ENCODE assay signal across 14 cellular contexts in the genomic region with DNA sequence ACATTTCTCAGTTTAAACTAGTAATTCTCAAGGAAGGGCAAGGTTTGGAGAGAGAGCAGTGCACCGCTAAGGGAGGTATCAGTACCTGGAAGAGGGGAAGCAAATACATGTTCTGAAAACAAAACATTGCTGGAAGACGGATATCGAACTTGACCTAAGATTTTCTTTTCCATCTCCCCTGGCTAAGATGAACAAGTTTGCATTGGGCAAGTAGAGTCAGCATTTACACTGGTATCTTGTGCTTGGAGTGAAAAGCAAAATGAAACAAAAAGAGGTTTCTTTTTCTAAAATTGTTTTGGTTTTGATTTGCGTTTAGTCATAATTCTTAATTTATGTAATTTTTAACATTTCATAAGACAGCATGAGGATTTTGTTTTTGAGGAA.
DNase-seq lines count a peak whose midpoint lies in the region; ATAC-seq and TF ChIP-seq lines count a peak whose summit lies in the region.
"Had no signal": no experiment of that assay in that cellular context is flagged by ENCODE, and none has a peak within 500 bp of the region (broad histone marks: within the 10 kb centered on the region; RNA-seq: fewer than 3 reads in every experiment).

No MANE protein-coding gene starts in this region.

- no peak for TF ChIP-seq CTCF in GM12865 (IDR thresholded peaks at IDR 0.05; ENCODE audit: insufficient read depth, low read depth, low read length, missing control alignments)

- H3K36me3 Mint-ChIP-seq in stimulated activated effector memory CD8-positive, alpha-beta T cell treated with anti-CD3 and anti-CD28 coated beads, Interleukin-12 subunit alpha, Interleukin-12 subunit beta, amount 100 ng/mL, for 72 hours, result no peaks in the 10 kb centered on the region
- H3K36me3 Mint-ChIP-seq: CD4-positive, alpha-beta memory T cell had no signal

- DNase-seq in GM12865 (ENCODE audit: low read depth) (no peak), activated T-cell treated with anti-CD3 and anti-CD28 coated beads for 4 hours (no peak), T-helper 9 cell (no peak), GM03348 (ENCODE audit: low spot score) (no peak)
- DNase-seq in stimulated activated effector memory CD8-positive, alpha-beta T cell treated with anti-CD3 and anti-CD28 coated beads, Interleukin-12 subunit alpha, Interleukin-12 subunit beta, amount 100 ng/mL, for 72 hours (ENCODE audit: low spot score in 2 of 2), result no peak
- DNase-seq: BE2C; CD4-positive, alpha-beta memory T cell; DMS79; HCEC 1CT; HFFc6 had no signal

- H3K9ac ChIP-seq in stomach smooth muscle (ENCODE audit: low read length in 2 of 2), result no peak overlapping the region

- H3K4me3 Mint-ChIP-seq in stimulated activated effector memory CD8-positive, alpha-beta T cell treated with anti-CD3 and anti-CD28 coated beads, Interleukin-12 subunit alpha, Interleukin-12 subunit beta, amount 100 ng/mL, for 72 hours, result no peak overlapping the region
- H3K4me3 Mint-ChIP-seq: CD4-positive, alpha-beta memory T cell; HFFc6 had no signal

- H3K4me1 ChIP-seq in muscle layer of duodenum (ENCODE audit: control insufficient read depth in 1 of 2, insufficient read depth in 2 of 2, low read length in 2 of 2) (peaks cover 0 to 5% of the 10 kb centered on the region in 2 donors), stomach smooth muscle (ENCODE audit: control insufficient read depth, insufficient read depth, low read length) (peaks cover 18% of the 10 kb centered on the region)
- H3K4me1 ChIP-seq: BE2C had no signal

- no peak overlapping the region for H3K27ac Mint-ChIP-seq in stimulated activated effector memory CD8-positive, alpha-beta T cell treated with anti-CD3 and anti-CD28 coated beads, Interleukin-12 subunit alpha, Interleukin-12 subunit beta, amount 100 ng/mL, for 72 hours
- H3K27ac Mint-ChIP-seq: CD4-positive, alpha-beta memory T cell; HFFc6 had no signal

- ATAC-seq in SK-N-SH treated with all-trans-retinoic acid at 6 μM for 48 hours, result peak; percentile 33; the same call in 2 of the 3 replicates
- no peak for ATAC-seq in stimulated activated effector memory CD8-positive, alpha-beta T cell treated with anti-CD3 and anti-CD28 coated beads, Interleukin-12 subunit alpha, Interleukin-12 subunit beta, amount 100 ng/mL, for 72 hours

- H3K36me3 ChIP-seq in muscle layer of duodenum (ENCODE audit: control insufficient read depth in 1 of 2, insufficient read depth in 2 of 2, low read length in 2 of 2), result no peaks in the 10 kb centered on the region
- no peaks in the 10 kb centered on the region for H3K36me3 ChIP-seq in stomach smooth muscle (ENCODE audit: control insufficient read depth in 2 of 2, insufficient read depth in 2 of 2, low read length in 2 of 2)
- H3K36me3 ChIP-seq: BE2C had no signal

- H3K27me3 ChIP-seq in muscle layer of duodenum (ENCODE audit: low read depth, low read length) (no peaks in the 10 kb centered on the region), stomach smooth muscle (ENCODE audit: control insufficient read depth in 1 of 2, insufficient read depth in 2 of 2, low read length in 2 of 2) (no peaks in the 10 kb centered on the region)
- H3K27me3 ChIP-seq: BE2C had no signal

- H3K9me3 ChIP-seq in muscle layer of duodenum (ENCODE audit: control insufficient read depth in 1 of 2, low read length in 2 of 2), result no peaks in the 10 kb centered on the region
- no peaks in the 10 kb centered on the region for H3K9me3 ChIP-seq in stomach smooth muscle (ENCODE audit: control insufficient read depth in 2 of 2, low read length in 2 of 2)
- H3K9me3 ChIP-seq: BE2C had no signal

- H3K4me3 ChIP-seq in GM12865 (ENCODE audit: low read depth, low read length) (peak overlapping the region; percentile 23; the same call in 1 of the 2 replicates), muscle layer of duodenum (ENCODE audit: low read depth in 1 of 2, low read length in 2 of 2) (no peak overlapping the region), stomach smooth muscle (ENCODE audit: low read length in 2 of 2) (peak overlapping the region; percentile 21 to 44)

- H3K9me3 Mint-ChIP-seq in stimulated activated effector memory CD8-positive, alpha-beta T cell treated with anti-CD3 and anti-CD28 coated beads, Interleukin-12 subunit alpha, Interleukin-12 subunit beta, amount 100 ng/mL, for 72 hours, result peaks cover 3% of the 10 kb centered on the region
- H3K9me3 Mint-ChIP-seq: HFFc6 had no signal

- H3K27ac ChIP-seq in muscle layer of duodenum (ENCODE audit: low read length), result peak overlapping the region; percentile 64
- H3K27ac ChIP-seq in stomach smooth muscle (ENCODE audit: low read length), result peak overlapping the region; percentile 56
- H3K27ac ChIP-seq: C4-2B had no signal

- H3K4me1 Mint-ChIP-seq in stimulated activated effector memory CD8-positive, alpha-beta T cell treated with anti-CD3 and anti-CD28 coated beads, Interleukin-12 subunit alpha, Interleukin-12 subunit beta, amount 100 ng/mL, for 72 hours, result no peaks in the 10 kb centered on the region
- H3K4me1 Mint-ChIP-seq: CD4-positive, alpha-beta memory T cell had no signal

TF ChIP-seq in SK-N-SH treated with all-trans-retinoic acid at 6 μM for 48 hours, 23 proteins besides CTCF, POLR2A, EP300 and RAD21:
- TF ChIP-seq, protein P1, sequence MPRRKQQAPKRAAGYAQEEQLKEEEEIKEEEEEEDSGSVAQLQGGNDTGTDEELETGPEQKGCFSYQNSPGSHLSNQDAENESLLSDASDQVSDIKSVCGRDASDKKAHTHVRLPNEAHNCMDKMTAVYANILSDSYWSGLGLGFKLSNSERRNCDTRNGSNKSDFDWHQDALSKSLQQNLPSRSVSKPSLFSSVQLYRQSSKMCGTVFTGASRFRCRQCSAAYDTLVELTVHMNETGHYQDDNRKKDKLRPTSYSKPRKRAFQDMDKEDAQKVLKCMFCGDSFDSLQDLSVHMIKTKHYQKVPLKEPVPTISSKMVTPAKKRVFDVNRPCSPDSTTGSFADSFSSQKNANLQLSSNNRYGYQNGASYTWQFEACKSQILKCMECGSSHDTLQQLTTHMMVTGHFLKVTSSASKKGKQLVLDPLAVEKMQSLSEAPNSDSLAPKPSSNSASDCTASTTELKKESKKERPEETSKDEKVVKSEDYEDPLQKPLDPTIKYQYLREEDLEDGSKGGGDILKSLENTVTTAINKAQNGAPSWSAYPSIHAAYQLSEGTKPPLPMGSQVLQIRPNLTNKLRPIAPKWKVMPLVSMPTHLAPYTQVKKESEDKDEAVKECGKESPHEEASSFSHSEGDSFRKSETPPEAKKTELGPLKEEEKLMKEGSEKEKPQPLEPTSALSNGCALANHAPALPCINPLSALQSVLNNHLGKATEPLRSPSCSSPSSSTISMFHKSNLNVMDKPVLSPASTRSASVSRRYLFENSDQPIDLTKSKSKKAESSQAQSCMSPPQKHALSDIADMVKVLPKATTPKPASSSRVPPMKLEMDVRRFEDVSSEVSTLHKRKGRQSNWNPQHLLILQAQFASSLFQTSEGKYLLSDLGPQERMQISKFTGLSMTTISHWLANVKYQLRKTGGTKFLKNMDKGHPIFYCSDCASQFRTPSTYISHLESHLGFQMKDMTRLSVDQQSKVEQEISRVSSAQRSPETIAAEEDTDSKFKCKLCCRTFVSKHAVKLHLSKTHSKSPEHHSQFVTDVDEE (CRISPR knock-in tag; IDR thresholded peaks at IDR 0.05), result no peak
- TF ChIP-seq CSDC2 (CRISPR knock-in tag; IDR thresholded peaks at IDR 0.05) (no peak), POU6F1 (CRISPR knock-in tag; IDR thresholded peaks at IDR 0.05; ENCODE audit: borderline replicate concordance, low read depth) (no peak), ZNF8 (CRISPR knock-in tag; IDR thresholded peaks at IDR 0.05) (no peak), OSR1 (CRISPR knock-in tag; IDR thresholded peaks at IDR 0.05) (no peak), ESRRG (CRISPR knock-in tag; IDR thresholded peaks at IDR 0.05) (no peak), SNAI2 (CRISPR knock-in tag; IDR thresholded peaks at IDR 0.05) (no peak), ZFP30 (CRISPR knock-in tag; IDR thresholded peaks at IDR 0.05) (no peak)
- TF ChIP-seq, protein P2, sequence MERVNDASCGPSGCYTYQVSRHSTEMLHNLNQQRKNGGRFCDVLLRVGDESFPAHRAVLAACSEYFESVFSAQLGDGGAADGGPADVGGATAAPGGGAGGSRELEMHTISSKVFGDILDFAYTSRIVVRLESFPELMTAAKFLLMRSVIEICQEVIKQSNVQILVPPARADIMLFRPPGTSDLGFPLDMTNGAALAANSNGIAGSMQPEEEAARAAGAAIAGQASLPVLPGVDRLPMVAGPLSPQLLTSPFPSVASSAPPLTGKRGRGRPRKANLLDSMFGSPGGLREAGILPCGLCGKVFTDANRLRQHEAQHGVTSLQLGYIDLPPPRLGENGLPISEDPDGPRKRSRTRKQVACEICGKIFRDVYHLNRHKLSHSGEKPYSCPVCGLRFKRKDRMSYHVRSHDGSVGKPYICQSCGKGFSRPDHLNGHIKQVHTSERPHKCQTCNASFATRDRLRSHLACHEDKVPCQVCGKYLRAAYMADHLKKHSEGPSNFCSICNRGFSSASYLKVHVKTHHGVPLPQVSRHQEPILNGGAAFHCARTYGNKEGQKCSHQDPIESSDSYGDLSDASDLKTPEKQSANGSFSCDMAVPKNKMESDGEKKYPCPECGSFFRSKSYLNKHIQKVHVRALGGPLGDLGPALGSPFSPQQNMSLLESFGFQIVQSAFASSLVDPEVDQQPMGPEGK (CRISPR knock-in tag; IDR thresholded peaks at IDR 0.05; ENCODE audit: borderline replicate concordance), result no peak
TF ChIP-seq in SK-N-SH treated with all-trans-retinoic acid at 6 μM for 48 hours: peak in this region for 0.

Comparison
In these comparisons a context has a peak if more than half of its experiments do, and no peak if none do; other contexts are left out.
1. H3K4me3 ChIP-seq: peak in GM12865 (single experiment) and stomach smooth muscle (2 of 2); none in muscle layer of duodenum (0 of 2).